ENCODE assay signal across 20 cellular contexts in genomic region chr7:4136501-4137110, GRCh38.
A peak's percentile ranks its signal among the peaks of the same experiment; 100 is the strongest.
DNase-seq lines count a peak whose midpoint lies in the region; ATAC-seq, FAIRE-seq and TF ChIP-seq lines count a peak whose summit lies in the region.
"Had no signal": no experiment of that assay in that cellular context is flagged by ENCODE, and none has a peak within 500 bp of the region (broad histone marks: within the 10 kb centered on the region; RNA-seq: fewer than 3 reads in every experiment).

No MANE protein-coding gene starts in this region.

- no peaks in the 10 kb centered on the region for H3K27me3 ChIP-seq in GM23338 (ENCODE audit: insufficient read depth)
- no peaks in the 10 kb centered on the region for H3K27me3 ChIP-seq in small intestine (ENCODE audit: control insufficient read depth in 2 of 2, insufficient read depth in 2 of 2, low read length in 2 of 2)
- H3K27me3 ChIP-seq: right lobe of liver had no signal

- H3K4me3 ChIP-seq in GM23338: no peak overlapping the region
- no peak overlapping the region for H3K4me3 ChIP-seq in small intestine (ENCODE audit: low read depth in 1 of 2, low read length in 2 of 2)
- H3K4me3 ChIP-seq: right lobe of liver had no signal

- H3K27me3 Mint-ChIP-seq in GM23338 (ENCODE audit: insufficient read depth, low read depth, poor library complexity): peaks cover 3% of the 10 kb centered on the region
- H3K27me3 Mint-ChIP-seq: activated CD8-positive, alpha-beta memory T cell treated with anti-CD3 and anti-CD28 coated beads, Interleukin-2, amount 10 ng/mL, durations not matched to agents 7 days and 5 days had no signal

- FAIRE-seq in small intestine (lab: Jason Lieb, UNC): no peak

- H3K9me3 ChIP-seq in small intestine (ENCODE audit: control insufficient read depth, low read depth): no peaks in the 10 kb centered on the region
- H3K9me3 ChIP-seq: right lobe of liver had no signal

- TF ChIP-seq CTCF in GM23338 (conservative IDR thresholded peaks at IDR 0.05; ENCODE audit: low read depth in 2 of 2): peak; percentile 46 to 49

- H4K20me1 ChIP-seq in GM23338 (replicated peaks; ENCODE audit: insufficient read depth): no peaks in the 10 kb centered on the region

- H3F3A ChIP-seq in GM23338 (replicated peaks; ENCODE audit: low read depth): no peaks in the 10 kb centered on the region

- no peaks in the 10 kb centered on the region; the same call in 2 of the 3 replicates for H3K9me3 Mint-ChIP-seq in GM23338
- H3K9me3 Mint-ChIP-seq: activated T-helper 2 cell treated with anti-CD3 and anti-CD28 coated beads, Interferon-gamma antibody, Interleukin-2, Interleukin-4, amounts not matched to agents 10 μg/mL and 5 μg/mL and 100 μg/mL, durations not matched to agents 14 hours and 24 hours and 36 hours had no signal

- peak; percentile 53 for DNase-seq in GM23338 (ENCODE audit: low spot score)
- peak; percentile 13 for DNase-seq in NAMALWA (ENCODE audit: low spot score)
- peak; percentile 20 for DNase-seq in dermis blood vessel endothelial cell
- DNase-seq in myocyte (ENCODE audit: low read depth): peak; percentile 62
- DNase-seq in small intestine: no peak
- no peak for DNase-seq in globus pallidus (ENCODE audit: low spot score)
- DNase-seq: activated CD4-positive, alpha-beta T cell treated with anti-CD3 and anti-CD28 coated beads for 1 hour; activated CD8-positive, alpha-beta memory T cell treated with anti-CD3 and anti-CD28 coated beads, Interleukin-2, amount 10 ng/mL, durations not matched to agents 7 days and 5 days; AML-193; amniotic stem cell; effector memory CD4-positive, alpha-beta T cell; KBM-7; left cardiac atrium; NCI-H1105 treated with DMSO at 0.1 percent for 48 hours; OCI-M1; SIG-M5 had no signal

- ATAC-seq in GM23338: peak; percentile 84
- no peak for ATAC-seq in GM18517 (IDR thresholded peaks at IDR 0.05; ENCODE audit: unreplicated experiment)
- ATAC-seq: activated CD8-positive, alpha-beta memory T cell treated with anti-CD3 and anti-CD28 coated beads, Interleukin-2, amount 10 ng/mL, durations not matched to agents 7 days and 5 days; left cardiac atrium; right lobe of liver had no signal

- H3K4me1 ChIP-seq in GM23338 (ENCODE audit: insufficient read depth): peaks cover 6% of the 10 kb centered on the region
- peaks cover 0 to 7% of the 10 kb centered on the region in 2 donors for H3K4me1 ChIP-seq in small intestine (ENCODE audit: control insufficient read depth in 2 of 2, insufficient read depth in 1 of 2, low read depth in 1 of 2, low read length in 1 of 2)
- H3K4me1 ChIP-seq: right lobe of liver had no signal

- no peaks in the 10 kb centered on the region for H3K79me2 ChIP-seq in GM23338 (replicated peaks; ENCODE audit: insufficient read depth)

- no peaks in the 10 kb centered on the region; the same call in 2 of the 3 replicates for H3K36me3 Mint-ChIP-seq in GM23338 (ENCODE audit: low read depth)
- H3K36me3 Mint-ChIP-seq: activated CD8-positive, alpha-beta memory T cell treated with anti-CD3 and anti-CD28 coated beads, Interleukin-2, amount 10 ng/mL, durations not matched to agents 7 days and 5 days had no signal

- H3K36me3 ChIP-seq in GM23338 (ENCODE audit: insufficient read depth): no peaks in the 10 kb centered on the region
- no peaks in the 10 kb centered on the region for H3K36me3 ChIP-seq in small intestine (ENCODE audit: control insufficient read depth in 2 of 2, insufficient read depth in 2 of 2, low read length in 2 of 2)
- H3K36me3 ChIP-seq: right lobe of liver had no signal

- peaks cover 52% of the 10 kb centered on the region for H3K4me1 Mint-ChIP-seq in GM23338
- H3K4me1 Mint-ChIP-seq: activated CD8-positive, alpha-beta memory T cell treated with anti-CD3 and anti-CD28 coated beads, Interleukin-2, amount 10 ng/mL, durations not matched to agents 7 days and 5 days had no signal

- no peak overlapping the region; the same call in 1 of the 2 replicates for H3K27ac ChIP-seq in GM23338 (ENCODE audit: low read depth)
- H3K27ac ChIP-seq in small intestine (ENCODE audit: low read depth in 1 of 2, low read length in 1 of 2): no peak overlapping the region
- H3K27ac ChIP-seq: HL-60, right lobe of liver had no signal

- 85 to 90% (median 90%) methylated on average over 23 of the region's 23 CpGs for WGBS in small intestine, 3 donors

- H3K4me2 ChIP-seq in GM23338: peak overlapping the region; percentile 7; the same call in 1 of the 2 replicates

- peak overlapping the region; percentile 84; the same call in 1 of the 2 replicates for H3K27ac Mint-ChIP-seq in GM23338
- H3K27ac Mint-ChIP-seq: activated CD8-positive, alpha-beta memory T cell treated with anti-CD3 and anti-CD28 coated beads, Interleukin-2, amount 10 ng/mL, durations not matched to agents 7 days and 5 days; activated T-helper 2 cell treated with anti-CD3 and anti-CD28 coated beads, Interferon-gamma antibody, Interleukin-2, Interleukin-4, amounts not matched to agents 10 μg/mL and 5 μg/mL and 100 μg/mL, durations not matched to agents 14 hours and 24 hours and 36 hours had no signal

- no peak overlapping the region for H3K4me3 Mint-ChIP-seq in GM23338
- H3K4me3 Mint-ChIP-seq: activated CD8-positive, alpha-beta memory T cell treated with anti-CD3 and anti-CD28 coated beads, Interleukin-2, amount 10 ng/mL, durations not matched to agents 7 days and 5 days had no signal

- H3K9me2 ChIP-seq in GM23338 (ENCODE audit: insufficient read depth): no peaks in the 10 kb centered on the region

- H2AFZ ChIP-seq in GM23338: no peak overlapping the region

TF ChIP-seq in GM23338, 12 proteins besides CTCF, POLR2A, EP300 and RAD21 (continues in another document):
- TF ChIP-seq, protein P1, sequence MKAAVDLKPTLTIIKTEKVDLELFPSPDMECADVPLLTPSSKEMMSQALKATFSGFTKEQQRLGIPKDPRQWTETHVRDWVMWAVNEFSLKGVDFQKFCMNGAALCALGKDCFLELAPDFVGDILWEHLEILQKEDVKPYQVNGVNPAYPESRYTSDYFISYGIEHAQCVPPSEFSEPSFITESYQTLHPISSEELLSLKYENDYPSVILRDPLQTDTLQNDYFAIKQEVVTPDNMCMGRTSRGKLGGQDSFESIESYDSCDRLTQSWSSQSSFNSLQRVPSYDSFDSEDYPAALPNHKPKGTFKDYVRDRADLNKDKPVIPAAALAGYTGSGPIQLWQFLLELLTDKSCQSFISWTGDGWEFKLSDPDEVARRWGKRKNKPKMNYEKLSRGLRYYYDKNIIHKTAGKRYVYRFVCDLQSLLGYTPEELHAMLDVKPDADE (IDR thresholded peaks at IDR 0.05): no peak
- TF ChIP-seq NANOG (IDR thresholded peaks at IDR 0.05; ENCODE audit: borderline replicate concordance) (no peak), POLR2AphosphoS5 (IDR thresholded peaks at IDR 0.05; ENCODE audit: low read depth) (no peak), EZH2 (IDR thresholded peaks at IDR 0.05; ENCODE audit: low read depth, unreplicated experiment) (no peak), ZNF114 (CRISPR knock-in tag; IDR thresholded peaks at IDR 0.05) (no peak), CREB1 (CRISPR knock-in tag; IDR thresholded peaks at IDR 0.05; ENCODE audit: low read depth) (no peak), STAT1 (IDR thresholded peaks at IDR 0.05; ENCODE audit: unreplicated experiment) (no peak)

Comparison
In these comparisons a context has a peak if more than half of its experiments do, and no peak if none do; other contexts are left out.
1. DNase-seq: peak in GM23338 (single experiment), NAMALWA (single experiment), dermis blood vessel endothelial cell (single experiment) and myocyte (single experiment); none in small intestine (single experiment) and globus pallidus (single experiment).